In genomic region chr13:31207630-31208549, GRCh38 we compare ENCODE assay signal across 10 cellular contexts. TPM values are rescaled to one million over a fixed set of nuclear protein-coding genes. Genes with fewer than 3 reads are reported as not detected.
A peak's percentile ranks its signal among the peaks of the same experiment; 100 is the strongest.
DNase-seq lines count a peak whose midpoint lies in the region; ATAC-seq, FAIRE-seq and TF ChIP-seq lines count a peak whose summit lies in the region.
"Had no signal": no experiment of that assay in that cellular context is flagged by ENCODE, and none has a peak within 500 bp of the region (broad histone marks: within the 10 kb centered on the region; RNA-seq: fewer than 3 reads in every experiment).

No MANE protein-coding gene starts in this region.

- DNase-seq in GM03348 (ENCODE audit: low spot score): peak; percentile 73
- peak; percentile 67 for DNase-seq in NCI-H526 treated with DMSO at 0.1 percent for 48 hours (lab: John Stamatoyannopoulos, UW)
- peak; percentile 77 for DNase-seq in fibroblast of pulmonary artery (ENCODE audit: low read depth)
- no peak for DNase-seq in progenitor cell of endocrine pancreas (ENCODE audit: low spot score, unreplicated experiment)
- DNase-seq in stimulated activated naive CD4-positive, alpha-beta T cell treated with Interleukin-2 at 50 U/mL for 16 hours (lab: John Stamatoyannopoulos, UW): no peak
- DNase-seq in GM12891 (ENCODE audit: insufficient read length, low spot score): no peak
- DNase-seq in CD4-positive, alpha-beta T cell: no peak
- DNase-seq: SW 1271 had no signal

- no peak for ATAC-seq in GM18907 (IDR thresholded peaks at IDR 0.05; ENCODE audit: unreplicated experiment)
- ATAC-seq in CD4-positive, alpha-beta T cell (ENCODE audit: poor library complexity): no peak

- intact Hi-C loops in CD4-positive, alpha-beta T cell (cut with DNase I, micrococcal nuclease): no loop called here

- H3K4me1 Mint-ChIP-seq in progenitor cell of endocrine pancreas (ENCODE audit: low read depth): peaks cover 7% of the 10 kb centered on the region
- H3K4me1 Mint-ChIP-seq in CD4-positive, alpha-beta T cell (ENCODE audit: low read depth): peaks cover 15% of the 10 kb centered on the region

- H3K36me3 Mint-ChIP-seq in progenitor cell of endocrine pancreas (ENCODE audit: insufficient read depth): no peaks in the 10 kb centered on the region
- H3K36me3 Mint-ChIP-seq in CD4-positive, alpha-beta T cell (ENCODE audit: low read depth): no peaks in the 10 kb centered on the region

- TF ChIP-seq CTCF in fibroblast of pulmonary artery (IDR thresholded peaks at IDR 0.05; ENCODE audit: low read length, missing control alignments) (no peak), progenitor cell of endocrine pancreas (IDR thresholded peaks at IDR 0.05; ENCODE audit: unreplicated experiment) (no peak)
- no peak for TF ChIP-seq CTCF in CD4-positive, alpha-beta T cell (IDR thresholded peaks at IDR 0.05)

- peak overlapping the region; percentile 66 for H3K27ac Mint-ChIP-seq in progenitor cell of endocrine pancreas
- H3K27ac Mint-ChIP-seq in CD4-positive, alpha-beta T cell: no peak overlapping the region

- H3K9me3 ChIP-seq in CD4-positive, alpha-beta T cell (ENCODE audit: control insufficient read depth, low read length): no peaks in the 10 kb centered on the region

- no peak overlapping the region for H3K4me3 ChIP-seq in fibroblast of pulmonary artery (replicated peaks; ENCODE audit: low read depth, low read length)

- no peak overlapping the region for H3K27ac ChIP-seq in CD4-positive, alpha-beta T cell (ENCODE audit: low read depth, low read length)

- CTCF ChIA-PET in CD4-positive, alpha-beta T cell (lab: Charles Lee): no interaction called here

- H3K4me3 Mint-ChIP-seq in progenitor cell of endocrine pancreas (ENCODE audit: low read depth): no peak overlapping the region
- no peak overlapping the region for H3K4me3 Mint-ChIP-seq in CD4-positive, alpha-beta T cell

- POLR2A ChIA-PET in CD4-positive, alpha-beta T cell (lab: Charles Lee): no interaction called here

- FAIRE-seq in GM12891 (lab: Jason Lieb, UNC): no peak
- FAIRE-seq: G401.6 had no signal

- H3K27me3 Mint-ChIP-seq in progenitor cell of endocrine pancreas: peaks cover 4% of the 10 kb centered on the region
- H3K27me3 Mint-ChIP-seq in CD4-positive, alpha-beta T cell: no peaks in the 10 kb centered on the region

- no peak for TF ChIP-seq POLR2A in GM12891 (IDR thresholded peaks at IDR 0.05; ENCODE audit: low read depth, low read length)

- H3K9me3 Mint-ChIP-seq in progenitor cell of endocrine pancreas (ENCODE audit: low read depth): no peaks in the 10 kb centered on the region
- no peaks in the 10 kb centered on the region for H3K9me3 Mint-ChIP-seq in CD4-positive, alpha-beta T cell

- H3K27me3 ChIP-seq in CD4-positive, alpha-beta T cell (ENCODE audit: control insufficient read depth, insufficient read depth, low read length): no peaks in the 10 kb centered on the region

TF ChIP-seq in GM12891, 5 proteins besides CTCF, POLR2A, EP300 and RAD21:
- TF ChIP-seq POLR2AphosphoS5 (IDR thresholded peaks at IDR 0.05; ENCODE audit: low read depth, low read length): no peak
- TF ChIP-seq SPI1 (IDR thresholded peaks at IDR 0.05; ENCODE audit: low read depth, low read length): no peak
- no peak for TF ChIP-seq PAX5 (IDR thresholded peaks at IDR 0.05; ENCODE audit: insufficient read depth, low read length, severe bottlenecking)
- TF ChIP-seq POU2F2 (IDR thresholded peaks at IDR 0.05; ENCODE audit: low read depth, low read length): no peak
- TF ChIP-seq TAF1 (IDR thresholded peaks at IDR 0.05; ENCODE audit: low read depth, low read length): no peak

RNA-seq across cellular contexts. Expression of gene B3GLCT, which starts 8.1 kb away (rescaled TPM):
- 6.6 and 6.7 TPM in 2 replicates for total RNA-seq in progenitor cell of endocrine pancreas
- polyA plus RNA-seq in GM12891 (2012; ENCODE audit: low read depth, missing spikeins): 0.08 TPM
- total RNA-seq in CD4-positive, alpha-beta T cell: 1 to 10 TPM; 3.2 to 3.7 TPM

RNA-seq across cellular contexts. Expression of gene HSPH1, which starts 46.2 kb away (rescaled TPM):
- total RNA-seq in progenitor cell of endocrine pancreas: 121 and 122 TPM in 2 replicates
- polyA plus RNA-seq in GM12891 (2012; ENCODE audit: low read depth, missing spikeins): 50.7 TPM
- total RNA-seq in CD4-positive, alpha-beta T cell: 100 to 1,000 TPM; 226 to 238 TPM

Comparison
In these comparisons a context has a peak if more than half of its experiments do, and no peak if none do; other contexts are left out.
1. DNase-seq: peak in GM03348 (single experiment), NCI-H526 treated with DMSO at 0.1 percent for 48 hours (single experiment) and fibroblast of pulmonary artery (single experiment); none in progenitor cell of endocrine pancreas (single experiment), stimulated activated naive CD4-positive, alpha-beta T cell treated with Interleukin-2 at 50 U/mL for 16 hours (single experiment), GM12891 (single experiment) and CD4-positive, alpha-beta T cell (0 of 10).